ENCODE assay signal across 1 cellular context in the genomic region with DNA sequence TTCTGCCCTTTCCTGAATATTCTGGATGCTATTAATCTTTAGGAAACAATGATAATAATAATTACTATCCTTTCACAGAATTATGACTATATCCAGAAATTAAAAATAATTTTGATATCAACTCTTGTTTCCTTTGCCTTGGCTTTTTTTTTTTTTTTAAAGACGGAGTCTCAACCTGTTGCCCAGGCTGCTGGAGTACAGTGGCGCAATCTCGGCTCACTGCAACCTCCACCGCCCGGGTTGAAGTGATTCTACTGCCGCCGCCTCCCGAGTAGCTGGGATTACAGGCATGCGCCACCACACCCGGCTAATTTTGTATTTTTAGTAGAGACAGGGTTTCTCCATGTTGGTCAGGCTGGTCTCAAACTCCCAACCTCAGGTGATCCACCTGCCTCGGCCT. TPM values are rescaled to one million over a fixed set of nuclear protein-coding genes. Genes with fewer than 3 reads are reported as not detected.
"Had no signal": no experiment of that assay in that cellular context is flagged by ENCODE, and none has a peak within 500 bp of the region (broad histone marks: within the 10 kb centered on the region; RNA-seq: fewer than 3 reads in every experiment).

No MANE protein-coding gene starts in this region.

RNA-seq across cellular contexts. Expression of gene DNAI4, which starts 55.0 kb away (rescaled TPM):
- total RNA-seq: ascending aorta had no signal
